Comparison of ENCODE assay signal across 11 cellular contexts in genomic region chr6:137202078-137202477, GRCh38. TPM values are rescaled to one million over a fixed set of nuclear protein-coding genes. Genes with fewer than 3 reads are reported as not detected.
A peak's percentile ranks its signal among the peaks of the same experiment; 100 is the strongest.
DNase-seq lines count a peak whose midpoint lies in the region; ATAC-seq, FAIRE-seq and TF ChIP-seq lines count a peak whose summit lies in the region.
"Had no signal": no experiment of that assay in that cellular context is flagged by ENCODE, and none has a peak within 500 bp of the region (broad histone marks: within the 10 kb centered on the region; RNA-seq: fewer than 3 reads in every experiment).

No MANE protein-coding gene starts in this region.

- no peak overlapping the region for H3K9ac ChIP-seq in HepG2 (ENCODE audit: insufficient read depth, low read depth, low read length)

- ATAC-seq in GM21717 (IDR thresholded peaks at IDR 0.05; ENCODE audit: unreplicated experiment) (peak; percentile 68), HepG2 (peak; percentile 60)
- ATAC-seq: natural killer cell treated with Interleukin-12 subunit alpha and Interleukin-12 subunit beta and Interleukin-15 and Interleukin-18, amount 100 ng/mL, for 72 hours had no signal

- FAIRE-seq in HepG2 (lab: Jason Lieb, UNC) (no peak), H54 (lab: Jason Lieb, UNC) (no peak)

- H3K9me3 ChIP-seq in HepG2 (ENCODE audit: low read length) = no peaks in the 10 kb centered on the region

- POLR2A ChIA-PET in HepG2 (lab: Yijun Ruan, JAX) = no interaction called here

- peaks cover 24 to 80% of the 10 kb centered on the region in 2 experiments for H3K36me3 ChIP-seq in HepG2 (replicated peaks in 1 of 2; ENCODE audit: control insufficient read depth in 1 of 2, insufficient read depth in 2 of 2, low read length in 2 of 2)
- H3K36me3 ChIP-seq in H7 (replicated peaks; ENCODE audit: control insufficient read depth, insufficient read depth, low read length) = peaks cover 2% of the 10 kb centered on the region

- TF ChIP-seq CTCF in AG09319 (IDR thresholded peaks at IDR 0.05; ENCODE audit: low read depth, low read length) = peak; percentile 40
- TF ChIP-seq CTCF in HepG2 (CRISPR knock-in tag; IDR thresholded peaks at IDR 0.05) = 0 out of 2 replicates have a peak, but pooled peaks have one; percentile 28

- DNase-seq in AG09319 (ENCODE audit: extremely low read depth, low read depth) = no peak
- peak in 33 of 58 donors; percentile 7 to 66 (median 38) for DNase-seq in anterior cingulate cortex (lab: John Stamatoyannopoulos, UW)
- DNase-seq in HepG2 (ENCODE audit: low spot score) = no peak
- no peak for DNase-seq in activated T-cell treated with anti-CD3 and anti-CD28 coated beads, Interleukin-2, amount 50 U/mL, for 1 hour
- no peak for DNase-seq in H7
- no peak for DNase-seq in H54 (ENCODE audit: insufficient read length, low spot score)
- no peak for DNase-seq in activated naive CD4-positive, alpha-beta T cell treated with Interleukin-2 at 50 U/mL for 16 hours
- DNase-seq: DMS79, NCI-H2171 treated with DMSO at 0.1 percent for 48 hours had no signal

- H3K4me3 ChIP-seq in HepG2 (replicated peaks in 1 of 3; ENCODE audit: insufficient read depth in 1 of 3, low read depth in 2 of 3, low read length in 3 of 3) (no peak overlapping the region), H7 (ENCODE audit: insufficient read depth, low read depth, low read length) (no peak overlapping the region)

- no peaks in the 10 kb centered on the region for H3K4me1 ChIP-seq in HepG2 (ENCODE audit: insufficient read depth, low read length)

- no peak overlapping the region for H3K27ac ChIP-seq in HepG2 (ENCODE audit: extremely low read length, insufficient read depth, low read length)

- WGBS in HepG2 (ENCODE audit: low lambda C conversion rate) = 92% methylated on average over 6 of the region's 6 CpGs

- H3K79me2 ChIP-seq in HepG2 (ENCODE audit: insufficient read depth, low read length) = peaks cover 6% of the 10 kb centered on the region

- no peak for TF ChIP-seq RAD21 in HepG2 (CRISPR knock-in tag; IDR thresholded peaks at IDR 0.05)

- no peaks in the 10 kb centered on the region for H3K27me3 ChIP-seq in HepG2 (ENCODE audit: control insufficient read depth in 1 of 2, insufficient read depth in 2 of 2, low read length in 2 of 2)
- H3K27me3 ChIP-seq in H7 (ENCODE audit: control insufficient read depth, insufficient read depth, low read length) = no peaks in the 10 kb centered on the region

- in situ Hi-C loops in HepG2 (cut with HindIII; ENCODE audit: extremely low pct_ligation_motif_present, low pct_unique_long_range_greater_than_20kb) = no loop called here

- no peaks in the 10 kb centered on the region for H4K20me1 ChIP-seq in HepG2 (ENCODE audit: insufficient read depth, low read length)

- TSS peak; percentile 8 for BruUV-seq in HepG2 (replicated peaks; lab: Mats Ljungman, UMichigan)

- CTCF ChIA-PET in HepG2 (lab: Yijun Ruan, JAX; ENCODE audit: low intra/inter-chr PET ratio, low total read pairs) = interaction anchor here (0.7 kb wide), 1 partner anchor 108 kb away, joined by 4 read pairs; no protein-coding TSS in a partner anchor

- intact Hi-C loops in HepG2 (cut with micrococcal nuclease; ENCODE audit: unreplicated experiment) = loop anchor here (5.0 kb wide), 1 partner anchor 40 kb away; no protein-coding TSS in a partner anchor

- no peak for TF ChIP-seq EP300 in HepG2 (IDR thresholded peaks at IDR 0.05; ENCODE audit: low read depth in 2 of 2, low read length in 2 of 2)
- no peak for TF ChIP-seq EP300 in HepG2 (CRISPR knock-in tag; IDR thresholded peaks at IDR 0.05; ENCODE audit: borderline replicate concordance)

- no peak overlapping the region for H3K4me2 ChIP-seq in HepG2 (ENCODE audit: low read depth, low read length)

- H2AFZ ChIP-seq in HepG2 (ENCODE audit: low read length) = no peak overlapping the region

- TF ChIP-seq POLR2A in HepG2 (IDR thresholded peaks at IDR 0.05; ENCODE audit: insufficient read depth in 1 of 2, low read depth in 2 of 2, low read length in 2 of 2) (no peak), H54 (IDR thresholded peaks at IDR 0.05; ENCODE audit: low read depth, low read length) (no peak)

TF ChIP-seq in HepG2, 621 proteins besides CTCF, POLR2A, EP300 and RAD21:
- 0 out of 2 replicates have a peak, but pooled peaks have one; percentile 30 for TF ChIP-seq STAG1 (CRISPR knock-in tag; IDR thresholded peaks at IDR 0.05)
- no peak for TF ChIP-seq ZNF512B (CRISPR knock-in tag; IDR thresholded peaks at IDR 0.05; ENCODE audit: borderline replicate concordance)

RNA-seq across cellular contexts. Expression of gene IFNGR1, which starts 17.1 kb away (rescaled TPM):
- 48.9 and 82.8 TPM in 2 replicates for total RNA-seq in HepG2 (2016; rRNA removed; fragmentation: Illumina TruSeq; extraction: Trizol)
- 8.4 and 9.4 TPM in 2 replicates for total RNA-seq in HepG2 (2016; cell fraction: cytosol; rRNA removed; fragmentation: Illumina TruSeq; extraction: Trizol; ENCODE audit: low read depth)
- total RNA-seq in HepG2 (2016; cell fraction: insoluble cytoplasmic fraction; rRNA removed; fragmentation: Illumina TruSeq; extraction: Trizol) = 45.8 and 85.1 TPM in 2 replicates
- total RNA-seq in HepG2 (2016; cell fraction: membrane; rRNA removed; fragmentation: Illumina TruSeq; extraction: Trizol) = 20.8 and 24.3 TPM in 2 replicates
- 88.6 and 101 TPM in 2 replicates for total RNA-seq in HepG2 (2016; cell fraction: nucleus; rRNA removed; fragmentation: Illumina TruSeq; extraction: Trizol)
- 71.6 and 87.8 TPM in 2 replicates for polyA plus RNA-seq in HepG2 (2011; rRNA removed)
- polyA plus RNA-seq in HepG2 (2011; cell fraction: cytosol; rRNA removed) = 34.2 and 50.3 TPM in 2 replicates
- polyA plus RNA-seq in HepG2 (2011; cell fraction: nucleus; rRNA removed) = 31.2 and 32.5 TPM in 2 replicates
- polyA plus RNA-seq in HepG2 (2012) = 50.2 and 52.0 TPM in 2 replicates
- 4.8 and 5.5 TPM in 2 replicates for polyA plus RNA-seq in HepG2 (2016; cell fraction: cytosol; fragmentation: Illumina TruSeq; extraction: Trizol; ENCODE audit: low read depth)
- 37.4 and 39.7 TPM in 2 replicates for polyA plus RNA-seq in HepG2 (2016; cell fraction: insoluble cytoplasmic fraction; fragmentation: Illumina TruSeq; extraction: Trizol; ENCODE audit: low read depth)
- polyA plus RNA-seq in HepG2 (2016; cell fraction: membrane; fragmentation: Illumina TruSeq; extraction: Trizol; ENCODE audit: low read depth) = 10.2 and 10.4 TPM in 2 replicates
- polyA plus RNA-seq in HepG2 (2016; cell fraction: nucleus; fragmentation: Illumina TruSeq; extraction: Trizol; ENCODE audit: insufficient read depth, low read depth) = 112 and 116 TPM in 2 replicates
- polyA minus RNA-seq in HepG2 (2011; rRNA and poly(A)+ RNA removed; ENCODE audit: low replicate concordance) = 37.9 and 170 TPM in 2 replicates
- polyA minus RNA-seq in HepG2 (2011; cell fraction: cytosol; rRNA and poly(A)+ RNA removed) = 54.0 and 55.4 TPM in 2 replicates
- 95.2 and 116 TPM in 2 replicates for polyA minus RNA-seq in HepG2 (2011; cell fraction: nucleus; rRNA and poly(A)+ RNA removed)
- total RNA-seq in H7 (2014; rRNA removed; shearing (Covaris generic)) = 21.8 and 24.7 TPM in 2 replicates

RNA-seq across cellular contexts. Expression of gene IL22RA2, which starts 28.6 kb away (rescaled TPM):
- not detected in 2 replicates for total RNA-seq in HepG2 (2016; rRNA removed; fragmentation: Illumina TruSeq; extraction: Trizol)
- total RNA-seq in HepG2 (2016; cell fraction: cytosol; rRNA removed; fragmentation: Illumina TruSeq; extraction: Trizol; ENCODE audit: low read depth) = not detected in 2 replicates
- not detected in 2 replicates for total RNA-seq in HepG2 (2016; cell fraction: insoluble cytoplasmic fraction; rRNA removed; fragmentation: Illumina TruSeq; extraction: Trizol)
- not detected in 2 replicates for total RNA-seq in HepG2 (2016; cell fraction: membrane; rRNA removed; fragmentation: Illumina TruSeq; extraction: Trizol)
- total RNA-seq in HepG2 (2016; cell fraction: nucleus; rRNA removed; fragmentation: Illumina TruSeq; extraction: Trizol) = not detected in 2 replicates
- not detected in 2 replicates for polyA plus RNA-seq in HepG2 (2011; rRNA removed)
- polyA plus RNA-seq in HepG2 (2011; cell fraction: cytosol; rRNA removed) = not detected in 2 replicates
- not detected in 2 replicates for polyA plus RNA-seq in HepG2 (2011; cell fraction: nucleus; rRNA removed)
- not detected in 2 replicates for polyA plus RNA-seq in HepG2 (2012)
- polyA plus RNA-seq in HepG2 (2016; cell fraction: cytosol; fragmentation: Illumina TruSeq; extraction: Trizol; ENCODE audit: low read depth) = not detected in 2 replicates
- not detected in 2 replicates for polyA plus RNA-seq in HepG2 (2016; cell fraction: insoluble cytoplasmic fraction; fragmentation: Illumina TruSeq; extraction: Trizol; ENCODE audit: low read depth)
- polyA plus RNA-seq in HepG2 (2016; cell fraction: membrane; fragmentation: Illumina TruSeq; extraction: Trizol; ENCODE audit: low read depth) = not detected in 2 replicates
- not detected in 2 replicates for polyA plus RNA-seq in HepG2 (2016; cell fraction: nucleus; fragmentation: Illumina TruSeq; extraction: Trizol; ENCODE audit: insufficient read depth, low read depth)
- polyA minus RNA-seq in HepG2 (2011; rRNA and poly(A)+ RNA removed; ENCODE audit: low replicate concordance) = not detected in 2 replicates
- polyA minus RNA-seq in HepG2 (2011; cell fraction: cytosol; rRNA and poly(A)+ RNA removed) = not detected in 2 replicates
- polyA minus RNA-seq in HepG2 (2011; cell fraction: nucleus; rRNA and poly(A)+ RNA removed) = not detected in 2 replicates
- total RNA-seq in H7 (2014; rRNA removed; shearing (Covaris generic)) = not detected in 2 replicates
- total RNA-seq: natural killer cell treated with Interleukin-12 subunit alpha and Interleukin-12 subunit beta and Interleukin-15 and Interleukin-18, amount 100 ng/mL, for 72 hours had no signal

Comparison
In these comparisons a context has a peak if more than half of its experiments do, and no peak if none do; other contexts are left out.
1. DNase-seq: peak in anterior cingulate cortex (33 of 58); none in AG09319 (single experiment), HepG2 (single experiment), activated T-cell treated with anti-CD3 and anti-CD28 coated beads, Interleukin-2, amount 50 U/mL, for 1 hour (single experiment), H7 (single experiment), H54 (single experiment) and activated naive CD4-positive, alpha-beta T cell treated with Interleukin-2 at 50 U/mL for 16 hours (single experiment).